In the genomic region with DNA sequence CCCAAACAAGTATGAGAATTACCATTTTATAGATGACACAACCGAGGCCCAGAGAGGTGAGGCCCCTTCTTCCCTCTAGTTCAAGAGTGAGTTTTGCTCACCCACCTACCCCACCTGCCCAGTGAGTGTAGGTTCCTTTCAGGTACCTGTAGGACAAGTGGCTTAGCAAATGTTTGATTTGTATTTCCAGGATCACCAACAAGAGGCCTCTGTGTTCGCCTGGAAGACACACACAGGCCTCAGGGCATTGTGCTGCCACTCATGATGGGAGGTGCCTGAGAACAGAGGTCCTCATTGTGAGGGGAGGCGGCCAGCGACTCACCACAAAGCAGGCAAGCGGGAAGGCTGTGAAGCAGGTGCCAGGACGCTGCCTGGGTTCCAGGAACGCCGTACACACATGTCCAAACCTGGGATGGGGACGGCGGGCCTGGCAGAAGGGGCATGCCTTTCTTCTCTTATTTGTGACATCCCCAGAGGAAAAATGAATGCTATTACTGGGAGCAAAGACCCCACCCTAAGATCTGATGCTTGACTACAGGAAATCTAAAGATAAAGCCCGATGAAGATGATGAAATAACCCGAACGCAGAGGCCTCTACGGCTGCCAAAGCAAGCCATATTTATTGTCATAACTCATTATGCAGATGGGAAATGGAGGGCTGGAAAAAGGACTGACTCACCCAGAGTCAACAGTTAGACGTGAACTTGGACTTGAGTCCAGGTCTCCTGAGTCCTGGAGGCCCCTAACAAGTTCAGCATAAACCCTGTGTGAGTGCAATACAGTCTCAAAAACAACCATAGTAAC, we compare ENCODE assay signal across 8 cellular contexts.
DNase-seq lines count a peak whose midpoint lies in the region; ATAC-seq and TF ChIP-seq lines count a peak whose summit lies in the region.

No MANE protein-coding gene starts in this region.

- CTCF ChIA-PET in A673 (lab: Charles Lee), result no interaction called here

- no peak for ATAC-seq in GM21619 (IDR thresholded peaks at IDR 0.05; ENCODE audit: unreplicated experiment)

- H3K27me3 ChIP-seq in A673 (replicated peaks; ENCODE audit: insufficient read depth, low read depth, low read length, poor library complexity), result no peaks in the 10 kb centered on the region

- peaks cover 13% of the 10 kb centered on the region for H3K4me1 ChIP-seq in A673 (ENCODE audit: insufficient read depth, low read length, poor library complexity, severe bottlenecking)

- no peaks in the 10 kb centered on the region for H3K9me3 ChIP-seq in A673 (ENCODE audit: low read depth, low read length, poor library complexity, severe bottlenecking)

- DNase-seq in A673 (ENCODE audit: low spot score), result peak; percentile 54
- peak; percentile 80 for DNase-seq in NCI-H1092 treated with DMSO at 0.1 percent for 48 hours (lab: John Stamatoyannopoulos, UW)
- peak; percentile 74 for DNase-seq in amniotic stem cell (lab: John Stamatoyannopoulos, UW)
- peak in 43 of 51 donors; percentile 10 to 89 (median 70) for DNase-seq in hypothalamus (lab: John Stamatoyannopoulos, UW)
- peak; percentile 89 for DNase-seq in superior temporal gyrus (ENCODE audit: extremely low spot score)
- no peak for DNase-seq in GDM1 (lab: John Stamatoyannopoulos, UW)
- no peak for DNase-seq in GM19238 (ENCODE audit: insufficient read length, low spot score)

- POLR2A ChIA-PET in A673 (lab: Charles Lee; ENCODE audit: low non-redundant PET), result no interaction called here

- peak overlapping the region; percentile 74 for H3K27ac ChIP-seq in A673 (ENCODE audit: low read depth, low read length, poor library complexity, severe bottlenecking)

- H3K36me3 ChIP-seq in A673 (ENCODE audit: insufficient read depth, low read length, poor library complexity, severe bottlenecking), result no peaks in the 10 kb centered on the region

- intact Hi-C loops in A673 (cut with micrococcal nuclease; ENCODE audit: unreplicated experiment), result loop anchor here (10.0 kb wide), 2 partner anchors 61 to 101 kb away; a partner anchor contains a TSS

- H3K4me3 ChIP-seq in A673 (ENCODE audit: low read depth, low read length, poor library complexity, severe bottlenecking), result no peak overlapping the region

- no TSS peak for BruUV-seq in A673 (replicated peaks; lab: Mats Ljungman, UMichigan)

- TF ChIP-seq CTCF in A673 (conservative IDR thresholded peaks at IDR 0.05; ENCODE audit: low read depth, low read length), result no peak

Comparison
In these comparisons a context has a peak if more than half of its experiments do, and no peak if none do; other contexts are left out.
1. DNase-seq: peak in A673 (single experiment), NCI-H1092 treated with DMSO at 0.1 percent for 48 hours (single experiment), amniotic stem cell (single experiment), hypothalamus (43 of 51) and superior temporal gyrus (single experiment); none in GDM1 (single experiment) and GM19238 (single experiment).